9 cellular contexts compared by ENCODE assay signal in genomic region chr10:30812018-30812851, GRCh38.
DNase-seq lines count a peak whose midpoint lies in the region; ATAC-seq, FAIRE-seq and TF ChIP-seq lines count a peak whose summit lies in the region.
"Had no signal": no experiment of that assay in that cellular context is flagged by ENCODE, and none has a peak within 500 bp of the region (broad histone marks: within the 10 kb centered on the region; RNA-seq: fewer than 3 reads in every experiment).

No MANE protein-coding gene starts in this region.

- ATAC-seq in GM18870 (IDR thresholded peaks at IDR 0.05; ENCODE audit: unreplicated experiment) (no peak), HG03135 (IDR thresholded peaks at IDR 0.05; ENCODE audit: unreplicated experiment) (no peak)

- H3K9me1 ChIP-seq in endothelial cell of umbilical vein (replicated peaks; ENCODE audit: control insufficient read depth, extremely low read depth, insufficient read depth, low read length), result no peaks in the 10 kb centered on the region

- POLR2A ChIA-PET in endothelial cell of umbilical vein (lab: Charles Lee), result interaction anchor here (1.0 to 1.5 kb wide), 6 partner anchors 18 to 220 kb away, joined by 3 to 10 read pairs (median 5); partner anchors contain the start of gene ZNF438

- TF ChIP-seq POLR2A in endothelial cell of umbilical vein (IDR thresholded peaks at IDR 0.05; ENCODE audit: low read depth, low read length), result peak; percentile 29

- H3K27ac ChIP-seq in BLaER1 (peak overlapping the region; percentile 52; the same call in 1 of the 2 replicates), endothelial cell of umbilical vein (ENCODE audit: insufficient read depth, low read depth, low read length) (peak overlapping the region; percentile 96)

- CTCF ChIA-PET in endothelial cell of umbilical vein (lab: Charles Lee), result interaction anchor here (0.7 to 5.5 kb wide), 26 partner anchors 8 to 958 kb away, joined by 3 to 44 read pairs (median 4); partner anchors contain the start of gene ZNF438

- H3K36me3 ChIP-seq in BLaER1, result no peaks in the 10 kb centered on the region
- H3K36me3 ChIP-seq in endothelial cell of umbilical vein (ENCODE audit: control insufficient read depth in 2 of 2, extremely low read depth in 1 of 2, insufficient read depth in 2 of 2, low read length in 2 of 2), result no peaks in the 10 kb centered on the region

- H3K4me2 ChIP-seq in BLaER1, result peak overlapping the region; percentile 88
- H3K4me2 ChIP-seq in endothelial cell of umbilical vein (ENCODE audit: insufficient read depth, low read length), result peak overlapping the region; percentile 28

- no peak overlapping the region for H2AFZ ChIP-seq in endothelial cell of umbilical vein (ENCODE audit: low read depth, low read length)

- TSS peak; percentile 16 for BruUV-seq in endothelial cell of umbilical vein (replicated peaks; lab: Mats Ljungman, UMichigan)

- DNase-seq in NCI-H1092 (lab: John Stamatoyannopoulos, UW) (peak; percentile 76), endothelial cell of umbilical vein (ENCODE audit: low read depth, low spot score) (peak; percentile 96), non-pigmented ciliary epithelial cell (ENCODE audit: low read depth) (peak; percentile 81), inferior parietal cortex (ENCODE audit: extremely low spot score) (no peak), T-helper 9 cell (no peak)
- DNase-seq: stimulated activated CD8-positive, alpha-beta memory T cell treated with anti-CD3 and anti-CD28 coated beads, Interleukin-4, amount 100 ng/mL, for 48 hours had no signal

- no peak for TF ChIP-seq CTCF in endothelial cell of umbilical vein (IDR thresholded peaks at IDR 0.05; ENCODE audit: extremely low read depth in 1 of 2, insufficient read depth in 1 of 2, low read depth in 1 of 2, low read length in 2 of 2)

- H3K4me1 ChIP-seq in BLaER1, result peaks cover 47% of the 10 kb centered on the region
- peaks cover 54% of the 10 kb centered on the region for H3K4me1 ChIP-seq in endothelial cell of umbilical vein (ENCODE audit: control insufficient read depth, extremely low read depth, insufficient read depth, low read length)

- FAIRE-seq in endothelial cell of umbilical vein (lab: Jason Lieb, UNC), result peak; percentile 98

- H3K79me2 ChIP-seq in endothelial cell of umbilical vein (ENCODE audit: control insufficient read depth, insufficient read depth, low read length), result no peaks in the 10 kb centered on the region

- H3K4me3 ChIP-seq in BLaER1 (peak overlapping the region; percentile 26; the same call in 1 of the 2 replicates), endothelial cell of umbilical vein (replicated peaks in 1 of 3; ENCODE audit: insufficient read depth in 1 of 3, low read depth in 1 of 3, low read length in 3 of 3) (no peak overlapping the region)

- intact Hi-C loops in endothelial cell of umbilical vein (cut with micrococcal nuclease), result loop anchor here (1.0 to 10.0 kb wide), 8 partner anchors 8 to 503 kb away; partner anchors contain the start of genes ZEB1 and ZNF438

- dilution Hi-C loops in endothelial cell of umbilical vein (cut with MboI; ENCODE audit: extremely low pct_ligation_motif_present, low sequenced_read_pairs), result no loop called here

- no peaks in the 10 kb centered on the region for H3K9me3 ChIP-seq in BLaER1
- H3K9me3 ChIP-seq in endothelial cell of umbilical vein (replicated peaks; ENCODE audit: control insufficient read depth, insufficient read depth, low read length), result no peaks in the 10 kb centered on the region

- peak overlapping the region; percentile 21; the same call in 1 of the 2 replicates for H3K9ac ChIP-seq in BLaER1
- peak overlapping the region; percentile 52 for H3K9ac ChIP-seq in endothelial cell of umbilical vein (replicated peaks; ENCODE audit: extremely low read depth, insufficient read depth, low read length)

- H3K27me3 ChIP-seq in BLaER1 (no peaks in the 10 kb centered on the region), endothelial cell of umbilical vein (ENCODE audit: control insufficient read depth in 2 of 2, insufficient read depth in 2 of 2, low read length in 2 of 2) (no peaks in the 10 kb centered on the region)

- H4K20me1 ChIP-seq in BLaER1, result no peaks in the 10 kb centered on the region
- no peaks in the 10 kb centered on the region for H4K20me1 ChIP-seq in endothelial cell of umbilical vein (replicated peaks; ENCODE audit: control insufficient read depth, extremely low read depth, insufficient read depth, low read length)

TF ChIP-seq in endothelial cell of umbilical vein, 7 proteins besides CTCF, POLR2A, EP300 and RAD21:
- no peak for TF ChIP-seq MAX (IDR thresholded peaks at IDR 0.05; ENCODE audit: insufficient read depth, insufficient read length)
- TF ChIP-seq GATA2 (IDR thresholded peaks at IDR 0.05; ENCODE audit: insufficient read depth, insufficient read length, low read depth, low read length), result peak; percentile 33
- peak; percentile 61 for TF ChIP-seq MYC (IDR thresholded peaks at IDR 0.05; ENCODE audit: low read depth, low read length)
- TF ChIP-seq EZH2 (IDR thresholded peaks at IDR 0.05; ENCODE audit: borderline replicate concordance, low read depth, low read length, severe bottlenecking), result no peak
- TF ChIP-seq FOS (IDR thresholded peaks at IDR 0.05; ENCODE audit: borderline replicate concordance, insufficient read depth, low read length), result peak; percentile 81
- TF ChIP-seq JUN (IDR thresholded peaks at IDR 0.05; ENCODE audit: borderline replicate concordance, insufficient read depth, insufficient read length, low read depth), result peak; percentile 65
- TF ChIP-seq POLR2AphosphoS5 (IDR thresholded peaks at IDR 0.05; ENCODE audit: insufficient read depth, low read depth, low read length), result peak; percentile 76

Comparison
In these comparisons a context has a peak if more than half of its experiments do, and no peak if none do; other contexts are left out.
1. DNase-seq: peak in NCI-H1092 (single experiment), endothelial cell of umbilical vein (single experiment) and non-pigmented ciliary epithelial cell (single experiment); none in inferior parietal cortex (single experiment) and T-helper 9 cell (single experiment).